ENCODE assay signal across 18 cellular contexts in the genomic region with DNA sequence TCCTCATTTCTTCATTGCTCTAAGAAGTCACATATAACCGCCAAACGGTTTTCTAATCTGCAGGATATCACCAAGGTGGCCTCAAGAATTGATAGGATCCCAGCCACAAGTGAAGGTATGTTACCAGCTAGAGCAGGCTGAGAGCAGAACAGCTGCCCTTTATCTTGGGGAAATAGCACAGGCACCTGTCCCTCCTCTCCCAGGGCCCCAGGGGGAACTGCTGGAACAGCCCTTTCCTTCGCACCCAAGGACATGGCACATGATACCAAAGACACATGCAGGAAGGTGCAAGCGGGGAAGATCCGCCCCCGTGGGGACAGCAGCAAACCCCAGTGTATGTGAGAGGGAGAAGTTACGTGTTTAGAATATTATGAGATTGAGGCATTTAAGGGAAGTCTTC. TPM values are rescaled to one million over a fixed set of nuclear protein-coding genes. Genes with fewer than 3 reads are reported as not detected.
DNase-seq lines count a peak whose midpoint lies in the region; ATAC-seq and TF ChIP-seq lines count a peak whose summit lies in the region.
"Had no signal": no experiment of that assay in that cellular context is flagged by ENCODE, and none has a peak within 500 bp of the region (broad histone marks: within the 10 kb centered on the region; RNA-seq: fewer than 3 reads in every experiment).

No MANE protein-coding gene starts in this region.

- H3K27ac ChIP-seq in C4-2B (peak overlapping the region; percentile 100), stomach (peak overlapping the region; percentile 81 to 93 (median 83)), sigmoid colon (no peak overlapping the region)
- H3K27ac ChIP-seq: Peyer's patch, SJCRH30 had no signal

- H3K36me3 ChIP-seq in stomach (no peaks in the 10 kb centered on the region), sigmoid colon (no peaks in the 10 kb centered on the region)
- H3K36me3 ChIP-seq: Peyer's patch, SJCRH30 had no signal

- WGBS in stomach, 5 donors = 37 to 61% (median 45%) methylated on average over 7 of the region's 7 CpGs
- WGBS in sigmoid colon, 2 donors = 72 to 83% methylated on average over 7 of the region's 7 CpGs

- no peak for TF ChIP-seq CTCF in C4-2B (conservative IDR thresholded peaks at IDR 0.05)
- TF ChIP-seq CTCF in stomach (IDR thresholded peaks at IDR 0.05) = no peak
- no peak for TF ChIP-seq CTCF in sigmoid colon (IDR thresholded peaks at IDR 0.05)

- H3K27me3 ChIP-seq in stomach (no peaks in the 10 kb centered on the region), sigmoid colon (no peaks in the 10 kb centered on the region)
- H3K27me3 ChIP-seq: Peyer's patch, SJCRH30 had no signal

- TF ChIP-seq EP300 in stomach (IDR thresholded peaks at IDR 0.05) (no peak), sigmoid colon (IDR thresholded peaks at IDR 0.05) (no peak)

- H3K4me3 ChIP-seq in stomach (no peak overlapping the region), sigmoid colon (no peak overlapping the region)
- H3K4me3 ChIP-seq: Peyer's patch, SJCRH30 had no signal

- H3K4me1 ChIP-seq in stomach (peaks cover 43 to 63% (median 52%) of the 10 kb centered on the region in 4 donors), sigmoid colon (peaks cover 0 to 12% (median 0%) of the 10 kb centered on the region in 4 donors)
- H3K4me1 ChIP-seq: Peyer's patch, SJCRH30 had no signal

- peak; percentile 37 for DNase-seq in KBM-7
- DNase-seq in myocyte (ENCODE audit: low read depth) = peak; percentile 22
- peak; percentile 41 for DNase-seq in stomach
- no peak for DNase-seq in sigmoid colon
- DNase-seq in Right ventricle myocardium superior = no peak
- DNase-seq: CD4-positive, alpha-beta T cell; DMS53; GDM1; MM.1S; NCI-H1048; NCI-H1417 treated with DMSO at 0.1 percent for 48 hours; NCI-H187; NCI-H446; NCI-H526; Peyer's patch had no signal

- intact Hi-C loops in stomach (cut with DNase I; ENCODE audit: low total_unique reads) (no loop called here), sigmoid colon (cut with DNase I) (no loop called here), Right ventricle myocardium superior (cut with DNase I) (no loop called here)

- in situ Hi-C loops in KBM-7 (cut with MboI; ENCODE audit: low pct_unique_long_range_greater_than_20kb, low sequenced_read_pairs) = no loop called here

- no peak for ATAC-seq in HG03280 (IDR thresholded peaks at IDR 0.05; ENCODE audit: unreplicated experiment)
- no peak for ATAC-seq in Right ventricle myocardium superior (ENCODE audit: poor library complexity)

- H3K9me3 ChIP-seq in stomach (no peaks in the 10 kb centered on the region), sigmoid colon (no peaks in the 10 kb centered on the region)
- H3K9me3 ChIP-seq: Peyer's patch, SJCRH30 had no signal

- TF ChIP-seq POLR2A in stomach (IDR thresholded peaks at IDR 0.05) (no peak), sigmoid colon (IDR thresholded peaks at IDR 0.05) (no peak)

RNA-seq across cellular contexts. Expression of a gene that starts 35.3 kb away (rescaled TPM):
- total RNA-seq in myocyte (18.8 and 25.4 TPM in 2 replicates), stomach (100 to 1,000 TPM in 1 of 5 donors, 10 to 100 TPM in 3, 1 to 10 TPM in 1; 2.9 to 144 (median 85.8) TPM), sigmoid colon (10 to 100 TPM in 3 of 4 donors, 1 to 10 TPM in 1; 7.1 to 16.8 (median 14.0) TPM), Right ventricle myocardium superior (55.1 TPM)
- 21.5 TPM for polyA plus RNA-seq in myocyte (2012)
- polyA plus RNA-seq in stomach (10 to 100 TPM; 35.7 to 77.1 (median 63.8) TPM), sigmoid colon (1 to 10 TPM in 1 of 3 donors, under 1 TPM in 2; under 0.01 to 2.0 (median 0.69) TPM)

Comparison
In these comparisons a context has a peak if more than half of its experiments do, and no peak if none do; other contexts are left out.
1. H3K27ac ChIP-seq: peak in C4-2B (single experiment) and stomach (5 of 5); none in sigmoid colon (0 of 4).
2. DNase-seq: peak in KBM-7 (single experiment), myocyte (single experiment) and stomach (single experiment); none in sigmoid colon (single experiment) and Right ventricle myocardium superior (single experiment).